Comparison of ENCODE assay signal across 30 cellular contexts in genomic region chr20:47969426-47969825, GRCh38.
"Had no signal": no experiment of that assay in that cellular context is flagged by ENCODE, and none has a peak within 500 bp of the region (broad histone marks: within the 10 kb centered on the region; RNA-seq: fewer than 3 reads in every experiment).

No MANE protein-coding gene starts in this region.

- H3K4me3 ChIP-seq: cardiac muscle cell, SK-N-MC had no signal

- H3K4me3 Mint-ChIP-seq: activated CD4-positive, alpha-beta T cell treated with anti-CD3 and anti-CD28 coated beads for 36 hours; activated CD8-positive, alpha-beta T cell treated with anti-CD3 and anti-CD28 coated beads for 36 hours; activated naive CD4-positive, alpha-beta T cell treated with anti-CD3 and anti-CD28 coated beads, Interleukin-2, amount 10 ng/mL, durations not matched to agents 7 days and 5 days; activated naive CD8-positive, alpha-beta T cell treated with anti-CD3 and anti-CD28 coated beads for 36 hours; activated T-cell treated with anti-CD3 and anti-CD28 coated beads, Interleukin-2, amount 50 U/mL, for 72 hours; T-cell had no signal

- H3K27ac ChIP-seq: brain microvascular endothelial cell, cardiac muscle cell, SK-N-MC, VCaP had no signal

- H3K4me1 Mint-ChIP-seq: activated CD4-positive, alpha-beta T cell treated with anti-CD3 and anti-CD28 coated beads for 36 hours; activated naive CD4-positive, alpha-beta T cell treated with anti-CD3 and anti-CD28 coated beads, Interleukin-2, amount 10 ng/mL, durations not matched to agents 7 days and 5 days; activated naive CD8-positive, alpha-beta T cell treated with anti-CD3 and anti-CD28 coated beads for 36 hours; T-cell had no signal

- H3K36me3 ChIP-seq: brain microvascular endothelial cell, cardiac muscle cell had no signal

- DNase-seq: activated CD4-positive, alpha-beta T cell treated with anti-CD3 and anti-CD28 coated beads for 36 hours; activated CD4-positive, alpha-beta T cell treated with anti-CD3 and anti-CD28 coated beads, Interleukin-2, amount 50 U/mL, for 1 hour; activated CD8-positive, alpha-beta memory T cell treated with anti-CD3 and anti-CD28 coated beads, Interleukin-2, amount 50 U/mL, for 4 hours; activated CD8-positive, alpha-beta T cell treated with anti-CD3 and anti-CD28 coated beads for 36 hours; activated gamma-delta T cell treated with Interleukin-2 at 50 U/mL for 16 hours; activated naive CD4-positive, alpha-beta T cell treated with anti-CD3 and anti-CD28 coated beads, Interleukin-2, amount 10 ng/mL, durations not matched to agents 7 days and 5 days; activated naive CD8-positive, alpha-beta T cell treated with anti-CD3 and anti-CD28 coated beads for 36 hours; activated T-cell treated with anti-CD3 and anti-CD28 coated beads, Interleukin-2, amount 50 U/mL, for 72 hours; brain microvascular endothelial cell; Kasumi-1; NCI-H1105 treated with DMSO at 0.1 percent for 48 hours; NCI-H1436 treated with DMSO at 0.1 percent for 48 hours; NCI-H1930; NCI-H2107; NCI-H2171 treated with DMSO at 0.1 percent for 48 hours; NCI-H226; NCI-H510A; NCI-H526 treated with DMSO at 0.1 percent for 48 hours; NCI-H82; RPMI8226; T-cell; T-helper 2 cell; T1000 had no signal

- H3K27me3 ChIP-seq: cardiac muscle cell had no signal

- H3K36me3 Mint-ChIP-seq: activated naive CD4-positive, alpha-beta T cell treated with anti-CD3 and anti-CD28 coated beads, Interleukin-2, amount 10 ng/mL, durations not matched to agents 7 days and 5 days; activated naive CD8-positive, alpha-beta T cell treated with anti-CD3 and anti-CD28 coated beads for 36 hours; T-cell had no signal

- H3K9me3 Mint-ChIP-seq: activated CD8-positive, alpha-beta T cell treated with anti-CD3 and anti-CD28 coated beads for 36 hours; activated naive CD4-positive, alpha-beta T cell treated with anti-CD3 and anti-CD28 coated beads, Interleukin-2, amount 10 ng/mL, durations not matched to agents 7 days and 5 days; activated naive CD8-positive, alpha-beta T cell treated with anti-CD3 and anti-CD28 coated beads for 36 hours; activated T-cell treated with anti-CD3 and anti-CD28 coated beads, Interleukin-2, amount 50 U/mL, for 72 hours; activated T-helper 2 cell treated with anti-CD3 and anti-CD28 coated beads, Interferon-gamma antibody, Interleukin-2, Interleukin-4, amounts not matched to agents 10 μg/mL and 5 μg/mL and 100 μg/mL, durations not matched to agents 14 hours and 24 hours and 36 hours; T-cell had no signal

- H3K27ac Mint-ChIP-seq: activated CD4-positive, alpha-beta T cell treated with anti-CD3 and anti-CD28 coated beads for 36 hours; activated CD8-positive, alpha-beta T cell treated with anti-CD3 and anti-CD28 coated beads for 36 hours; activated naive CD4-positive, alpha-beta T cell treated with anti-CD3 and anti-CD28 coated beads, Interleukin-2, amount 10 ng/mL, durations not matched to agents 7 days and 5 days; activated naive CD8-positive, alpha-beta T cell treated with anti-CD3 and anti-CD28 coated beads for 36 hours; activated T-cell treated with anti-CD3 and anti-CD28 coated beads, Interleukin-2, amount 50 U/mL, for 72 hours; activated T-helper 2 cell treated with anti-CD3 and anti-CD28 coated beads, Interferon-gamma antibody, Interleukin-2, Interleukin-4, amounts not matched to agents 10 μg/mL and 5 μg/mL and 100 μg/mL, durations not matched to agents 14 hours and 24 hours and 36 hours; T-cell had no signal

- FAIRE-seq: TTC549 had no signal

- ATAC-seq: activated CD4-positive, alpha-beta T cell treated with anti-CD3 and anti-CD28 coated beads for 36 hours; activated CD8-positive, alpha-beta T cell treated with anti-CD3 and anti-CD28 coated beads for 36 hours; activated T-cell treated with anti-CD3 and anti-CD28 coated beads, Interleukin-2, amount 50 U/mL, for 72 hours; Panc1; Right ventricle myocardium inferior; T-cell had no signal
